Comparison of ENCODE assay signal across 29 cellular contexts in genomic region chr2:115105966-115106365, GRCh38.
"Had no signal": no experiment of that assay in that cellular context is flagged by ENCODE, and none has a peak within 500 bp of the region (broad histone marks: within the 10 kb centered on the region; RNA-seq: fewer than 3 reads in every experiment).

No MANE protein-coding gene starts in this region.

- H3K27me3 ChIP-seq: adrenal gland, ascending aorta, body of pancreas, brain microvascular endothelial cell, breast epithelium, cardiac muscle cell had no signal

- H3K27ac ChIP-seq: adrenal gland, ascending aorta, body of pancreas, brain microvascular endothelial cell, breast epithelium, cardiac muscle cell had no signal

- H3K9me3 ChIP-seq: adrenal gland, ascending aorta, body of pancreas had no signal

- H3K4me3 ChIP-seq: adrenal gland, ascending aorta, body of pancreas, breast epithelium, cardiac muscle cell had no signal

- DNase-seq: activated effector memory CD4-positive, alpha-beta T cell treated with anti-CD3 and anti-CD28 coated beads, Interleukin-2, amount 50 U/mL, for 16 hours; activated effector memory CD4-positive, alpha-beta T cell treated with Interleukin-2 at 50 U/mL for 16 hours; activated gamma-delta T cell; activated gamma-delta T cell treated with Interleukin-2 at 50 U/mL for 16 hours; activated naive CD4-positive, alpha-beta T cell; activated naive CD4-positive, alpha-beta T cell treated with anti-CD3 and anti-CD28 coated beads for 36 hours; activated naive CD4-positive, alpha-beta T cell treated with anti-CD3 and anti-CD28 coated beads, Interleukin-2, amount 10 ng/mL, durations not matched to agents 7 days and 5 days; activated naive CD4-positive, alpha-beta T cell treated with anti-CD3 and anti-CD28 coated beads, Interleukin-2, amount 50 U/mL, for 16 hours; activated naive CD4-positive, alpha-beta T cell treated with Interleukin-2 at 50 U/mL for 16 hours; activated naive CD8-positive, alpha-beta T cell treated with anti-CD3 and anti-CD28 coated beads for 36 hours; activated naive CD8-positive, alpha-beta T cell treated with anti-CD3 and anti-CD28 coated beads, Interleukin-2, amount 10 ng/mL, durations not matched to agents 7 days and 5 days; activated naive CD8-positive, alpha-beta T cell treated with anti-CD3 and anti-CD28 coated beads, Interleukin-2, amount 50 U/mL, for 24 hours; activated T-cell treated with anti-CD3 and anti-CD28 coated beads, Interleukin-2, amount 50 U/mL, for 1 hour; activated T-cell treated with anti-CD3 and anti-CD28 coated beads, Interleukin-2, amount 50 U/mL, for 24 hours; activated T-cell treated with anti-CD3 and anti-CD28 coated beads, Interleukin-2, amount 50 U/mL, for 4 hours; activated T-cell treated with anti-CD3 and anti-CD28 coated beads, Interleukin-2, amount 50 U/mL, for 48 hours; activated T-cell treated with anti-CD3 and anti-CD28 coated beads, Interleukin-2, amount 50 U/mL, for 72 hours; adrenal gland; amniotic stem cell; amygdala; anterior cingulate cortex; aorta; body of pancreas; brain microvascular endothelial cell; caudate nucleus; central memory CD4-positive, alpha-beta T cell had no signal

- H3K36me3 ChIP-seq: adrenal gland, ascending aorta, brain microvascular endothelial cell, breast epithelium, cardiac muscle cell had no signal
